ENCODE assay signal across 8 cellular contexts in the genomic region with DNA sequence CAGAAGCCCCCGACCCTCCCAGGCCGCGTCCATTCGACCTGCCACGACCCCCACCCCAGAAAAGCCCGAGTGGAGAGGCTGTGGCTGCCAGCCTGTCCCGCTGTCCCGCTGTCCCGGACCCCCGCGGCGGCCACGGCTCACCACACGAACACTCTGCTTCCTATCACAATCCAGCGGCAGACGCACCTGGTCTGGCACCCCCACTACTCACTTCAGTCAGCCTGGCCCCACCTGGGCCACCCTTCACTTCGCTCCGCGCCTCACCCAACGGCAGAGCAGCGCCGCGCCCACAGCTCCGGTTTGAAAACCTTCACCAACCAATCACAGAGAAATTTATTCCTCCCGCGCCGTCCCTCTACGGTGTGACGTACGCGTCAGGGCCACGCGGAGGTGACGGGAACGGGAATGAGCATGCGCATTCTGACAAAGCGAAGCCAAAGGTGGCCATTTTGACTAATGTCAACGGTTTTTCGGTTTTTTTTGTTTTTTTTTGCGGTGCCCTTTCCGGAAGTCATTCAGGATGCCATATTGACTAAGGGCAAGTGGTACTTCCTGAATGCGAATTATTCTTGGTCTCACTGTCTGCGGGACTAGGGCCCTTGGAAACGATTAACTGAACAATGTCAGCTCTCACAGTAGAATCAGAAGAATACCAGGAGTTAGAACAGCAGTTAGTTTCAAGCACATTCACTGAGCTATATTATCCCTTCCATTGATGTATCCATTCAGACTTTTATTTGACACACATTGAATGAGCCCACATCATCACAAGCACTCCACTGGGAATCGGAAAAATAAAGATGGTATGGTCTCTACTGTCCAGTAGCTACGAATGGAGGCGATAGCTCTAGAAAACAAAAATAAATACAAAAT. TPM values are rescaled to one million over a fixed set of nuclear protein-coding genes. Genes with fewer than 3 reads are reported as not detected.
DNase-seq lines count a peak whose midpoint lies in the region; ATAC-seq and TF ChIP-seq lines count a peak whose summit lies in the region.

A gene with protein sequence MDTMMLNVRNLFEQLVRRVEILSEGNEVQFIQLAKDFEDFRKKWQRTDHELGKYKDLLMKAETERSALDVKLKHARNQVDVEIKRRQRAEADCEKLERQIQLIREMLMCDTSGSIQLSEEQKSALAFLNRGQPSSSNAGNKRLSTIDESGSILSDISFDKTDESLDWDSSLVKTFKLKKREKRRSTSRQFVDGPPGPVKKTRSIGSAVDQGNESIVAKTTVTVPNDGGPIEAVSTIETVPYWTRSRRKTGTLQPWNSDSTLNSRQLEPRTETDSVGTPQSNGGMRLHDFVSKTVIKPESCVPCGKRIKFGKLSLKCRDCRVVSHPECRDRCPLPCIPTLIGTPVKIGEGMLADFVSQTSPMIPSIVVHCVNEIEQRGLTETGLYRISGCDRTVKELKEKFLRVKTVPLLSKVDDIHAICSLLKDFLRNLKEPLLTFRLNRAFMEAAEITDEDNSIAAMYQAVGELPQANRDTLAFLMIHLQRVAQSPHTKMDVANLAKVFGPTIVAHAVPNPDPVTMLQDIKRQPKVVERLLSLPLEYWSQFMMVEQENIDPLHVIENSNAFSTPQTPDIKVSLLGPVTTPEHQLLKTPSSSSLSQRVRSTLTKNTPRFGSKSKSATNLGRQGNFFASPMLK (minus strand): TSS at position 308 of the 873 bp plus-strand sequence. CDS start 8,779 bp downstream, outside the sequence.

- H3K36me3 ChIP-seq in PC-3 (ENCODE audit: low read depth, low read length), result peaks cover 13% of the 10 kb centered on the region

- peaks cover 17% of the 10 kb centered on the region for H4K20me1 ChIP-seq in PC-3 (ENCODE audit: low read length)

- no peaks in the 10 kb centered on the region for H3K9me2 ChIP-seq in PC-3 (replicated peaks; ENCODE audit: low read length)

- intact Hi-C loops in PC-3 (cut with micrococcal nuclease), result no loop called here

- DNase-seq in DMS114 treated with DMSO at 0.1 percent for 48 hours (lab: John Stamatoyannopoulos, UW; ENCODE audit: unreplicated experiment) (peak; percentile 98), PC-3 (peak; percentile 100), activated T-cell treated with anti-CD3 and anti-CD28 coated beads for 48 hours (ENCODE audit: low read depth) (peak; percentile 90), epithelial cell of proximal tubule (ENCODE audit: low read depth) (peak; percentile 88), mucosa of gallbladder (ENCODE audit: low spot score) (peak; percentile 97)
- peak; percentile 89 to 92 for DNase-seq in stimulated activated CD8-positive, alpha-beta memory T cell treated with anti-CD3 and anti-CD28 coated beads, Interleukin-4, amount 100 ng/mL, for 4 hours (ENCODE audit: low read depth in 2 of 2, low spot score in 1 of 2)

- BruUV-seq in PC-3 (replicated peaks; lab: Mats Ljungman, UMichigan), result TSS peak; percentile 58

- no peaks in the 10 kb centered on the region for H3K27me3 ChIP-seq in PC-3 (ENCODE audit: low read length)

- peak within 1 kb of the TSS; percentile 84 for H3K4me2 ChIP-seq in PC-3 (ENCODE audit: low read length)

- no peak for TF ChIP-seq CTCF in PC-3 (conservative IDR thresholded peaks at IDR 0.05; ENCODE audit: low read depth, low read length)
- TF ChIP-seq CTCF in epithelial cell of proximal tubule (conservative IDR thresholded peaks at IDR 0.05; ENCODE audit: low read depth, low read length), result no peak

- peaks cover 14% of the 10 kb centered on the region for H3K4me1 ChIP-seq in PC-3 (ENCODE audit: insufficient read depth, low read length)

- H3K4me3 ChIP-seq in PC-3 (ENCODE audit: low read length) (peak within 1 kb of the TSS; percentile 82), epithelial cell of proximal tubule (ENCODE audit: low read depth, low read length) (peak within 1 kb of the TSS; percentile 79)

- no peak for TF ChIP-seq RAD21 in Ishikawa (IDR thresholded peaks at IDR 0.05; ENCODE audit: low read depth)

- peak within 1 kb of the TSS; percentile 85 for H2AFZ ChIP-seq in PC-3 (ENCODE audit: low read length)

- POLR2A ChIA-PET in PC-3 (lab: Charles Lee; ENCODE audit: unreplicated experiment), result no interaction called here

- H3F3A ChIP-seq in PC-3 (ENCODE audit: low read length, unreplicated experiment), result no peaks in the 10 kb centered on the region

- no peaks in the 10 kb centered on the region for H3K9me3 ChIP-seq in PC-3 (ENCODE audit: low read length)

- CTCF ChIA-PET in PC-3 (lab: Charles Lee), result interaction anchor here (0.6 kb wide), 2 partner anchors 45 to 59 kb away, joined by 3 to 5 read pairs; no protein-coding TSS in a partner anchor

- H3K9ac ChIP-seq in PC-3 (ENCODE audit: low read length), result peak within 1 kb of the TSS; percentile 93

- H3K27ac ChIP-seq in PC-3 (ENCODE audit: low read length), result peak within 1 kb of the TSS; percentile 63

- peak; percentile 94 for ATAC-seq in GM21576 (IDR thresholded peaks at IDR 0.05; ENCODE audit: unreplicated experiment)
- ATAC-seq in PC-3, result peak; percentile 99

- TF ChIP-seq EP300 in Ishikawa (IDR thresholded peaks at IDR 0.05; ENCODE audit: borderline replicate concordance), result peak; percentile 53; the same call in 1 of the 2 replicates

- H3K79me2 ChIP-seq in PC-3 (ENCODE audit: low read length), result peaks cover 49% of the 10 kb centered on the region

TF ChIP-seq in Ishikawa, 13 proteins besides CTCF, POLR2A, EP300 and RAD21:
- TF ChIP-seq TCF12 (IDR thresholded peaks at IDR 0.05; ENCODE audit: low read depth), result peak; percentile 84
- peak; percentile 99 for TF ChIP-seq FOXM1 (IDR thresholded peaks at IDR 0.05; ENCODE audit: borderline replicate concordance, low read depth)
- peak; percentile 90 for TF ChIP-seq ZBTB7A (IDR thresholded peaks at IDR 0.05; ENCODE audit: low read depth)
- TF ChIP-seq EGR1 (IDR thresholded peaks at IDR 0.05), result peak; percentile 93; the same call in 1 of the 2 replicates
- TF ChIP-seq TEAD4 (IDR thresholded peaks at IDR 0.05), result peak; percentile 19; the same call in 1 of the 2 replicates
- TF ChIP-seq, protein P1, sequence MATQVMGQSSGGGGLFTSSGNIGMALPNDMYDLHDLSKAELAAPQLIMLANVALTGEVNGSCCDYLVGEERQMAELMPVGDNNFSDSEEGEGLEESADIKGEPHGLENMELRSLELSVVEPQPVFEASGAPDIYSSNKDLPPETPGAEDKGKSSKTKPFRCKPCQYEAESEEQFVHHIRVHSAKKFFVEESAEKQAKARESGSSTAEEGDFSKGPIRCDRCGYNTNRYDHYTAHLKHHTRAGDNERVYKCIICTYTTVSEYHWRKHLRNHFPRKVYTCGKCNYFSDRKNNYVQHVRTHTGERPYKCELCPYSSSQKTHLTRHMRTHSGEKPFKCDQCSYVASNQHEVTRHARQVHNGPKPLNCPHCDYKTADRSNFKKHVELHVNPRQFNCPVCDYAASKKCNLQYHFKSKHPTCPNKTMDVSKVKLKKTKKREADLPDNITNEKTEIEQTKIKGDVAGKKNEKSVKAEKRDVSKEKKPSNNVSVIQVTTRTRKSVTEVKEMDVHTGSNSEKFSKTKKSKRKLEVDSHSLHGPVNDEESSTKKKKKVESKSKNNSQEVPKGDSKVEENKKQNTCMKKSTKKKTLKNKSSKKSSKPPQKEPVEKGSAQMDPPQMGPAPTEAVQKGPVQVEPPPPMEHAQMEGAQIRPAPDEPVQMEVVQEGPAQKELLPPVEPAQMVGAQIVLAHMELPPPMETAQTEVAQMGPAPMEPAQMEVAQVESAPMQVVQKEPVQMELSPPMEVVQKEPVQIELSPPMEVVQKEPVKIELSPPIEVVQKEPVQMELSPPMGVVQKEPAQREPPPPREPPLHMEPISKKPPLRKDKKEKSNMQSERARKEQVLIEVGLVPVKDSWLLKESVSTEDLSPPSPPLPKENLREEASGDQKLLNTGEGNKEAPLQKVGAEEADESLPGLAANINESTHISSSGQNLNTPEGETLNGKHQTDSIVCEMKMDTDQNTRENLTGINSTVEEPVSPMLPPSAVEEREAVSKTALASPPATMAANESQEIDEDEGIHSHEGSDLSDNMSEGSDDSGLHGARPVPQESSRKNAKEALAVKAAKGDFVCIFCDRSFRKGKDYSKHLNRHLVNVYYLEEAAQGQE (IDR thresholded peaks at IDR 0.05; ENCODE audit: low read depth), result no peak
- TF ChIP-seq, protein P2, sequence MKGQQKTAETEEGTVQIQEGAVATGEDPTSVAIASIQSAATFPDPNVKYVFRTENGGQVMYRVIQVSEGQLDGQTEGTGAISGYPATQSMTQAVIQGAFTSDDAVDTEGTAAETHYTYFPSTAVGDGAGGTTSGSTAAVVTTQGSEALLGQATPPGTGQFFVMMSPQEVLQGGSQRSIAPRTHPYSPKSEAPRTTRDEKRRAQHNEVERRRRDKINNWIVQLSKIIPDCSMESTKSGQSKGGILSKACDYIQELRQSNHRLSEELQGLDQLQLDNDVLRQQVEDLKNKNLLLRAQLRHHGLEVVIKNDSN (IDR thresholded peaks at IDR 0.05), result peak; percentile 91
- TF ChIP-seq, protein P3, sequence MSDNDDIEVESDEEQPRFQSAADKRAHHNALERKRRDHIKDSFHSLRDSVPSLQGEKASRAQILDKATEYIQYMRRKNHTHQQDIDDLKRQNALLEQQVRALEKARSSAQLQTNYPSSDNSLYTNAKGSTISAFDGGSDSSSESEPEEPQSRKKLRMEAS (IDR thresholded peaks at IDR 0.05), result peak; percentile 97
- TF ChIP-seq CREB1 (IDR thresholded peaks at IDR 0.05; ENCODE audit: low read depth), result peak; percentile 97
- TF ChIP-seq NFIC (IDR thresholded peaks at IDR 0.05), result peak; percentile 37
- peak; percentile 92 for TF ChIP-seq TAF1 (IDR thresholded peaks at IDR 0.05; ENCODE audit: low read depth)
- peak; percentile 100 for TF ChIP-seq YY1 (IDR thresholded peaks at IDR 0.05; ENCODE audit: low read depth)
- TF ChIP-seq CEBPB (IDR thresholded peaks at IDR 0.05), result 0 out of 2 replicates have a peak, but pooled peaks have one; percentile 13

RNA-seq across cellular contexts. Expression of the gene that starts here (rescaled TPM):
- total RNA-seq in PC-3 (2014; rRNA removed) (95.3 and 97.9 TPM in 2 replicates), epithelial cell of proximal tubule (86.5 and 98.2 TPM in 2 replicates), mucosa of gallbladder (16.6 TPM)

Comparison
In these comparisons a context has a peak if more than half of its experiments do, and no peak if none do; other contexts are left out.
1. Peak in every context shown above with its lines: DNase-seq, ATAC-seq, H3K4me3 ChIP-seq and H3K27ac ChIP-seq.